14 cellular contexts compared by ENCODE assay signal in the genomic region with DNA sequence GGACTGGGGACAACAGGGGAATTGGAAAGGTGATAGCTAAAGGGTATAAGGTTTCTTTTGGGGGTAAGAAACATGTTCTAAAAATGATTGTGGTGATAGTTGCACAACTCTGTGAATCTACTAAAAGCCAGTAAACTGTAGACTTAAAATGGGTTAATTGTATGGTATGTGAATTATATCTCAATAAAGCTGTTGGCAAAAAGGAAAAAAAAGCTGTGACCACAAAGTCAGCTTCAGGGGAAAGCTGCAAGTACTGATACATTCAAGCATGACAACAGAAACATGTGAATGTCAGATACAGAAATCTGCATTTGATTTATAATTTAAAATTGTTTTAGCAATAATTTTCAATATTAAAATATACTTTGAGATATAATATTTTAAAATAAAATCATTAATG.
"Had no signal": no experiment of that assay in that cellular context is flagged by ENCODE, and none has a peak within 500 bp of the region (broad histone marks: within the 10 kb centered on the region; RNA-seq: fewer than 3 reads in every experiment).

No MANE protein-coding gene starts in this region.

- H3K4me3 ChIP-seq: thyroid gland had no signal

- H3K9me3 ChIP-seq: neutrophil, thyroid gland had no signal

- H3K27ac ChIP-seq: neutrophil, thyroid gland had no signal

- ATAC-seq: activated CD4-positive, alpha-beta T cell treated with anti-CD3 and anti-CD28 coated beads for 36 hours; activated CD8-positive, alpha-beta T cell treated with anti-CD3 and anti-CD28 coated beads for 36 hours; activated T-cell treated with anti-CD3 and anti-CD28 coated beads, Interleukin-2, amount 50 U/mL, for 4 hours; left ventricle myocardium superior; naive thymus-derived CD8-positive, alpha-beta T cell; stimulated activated memory B cell treated with anti-CD40 and anti-IgM and Interleukin-4, amounts not matched to agents 10 μg/mL and 1 μg/mL and 100 μg/mL, for 72 hours had no signal

- DNase-seq: activated CD4-positive, alpha-beta T cell treated with anti-CD3 and anti-CD28 coated beads for 36 hours; activated CD8-positive, alpha-beta T cell treated with anti-CD3 and anti-CD28 coated beads for 36 hours; activated effector memory CD4-positive, alpha-beta T cell treated with Interleukin-2 at 50 U/mL for 16 hours; activated naive CD4-positive, alpha-beta T cell treated with anti-CD3 and anti-CD28 coated beads, Interleukin-2, amount 50 U/mL, for 16 hours; activated T-cell treated with anti-CD3 and anti-CD28 coated beads, Interleukin-2, amount 50 U/mL, for 4 hours; hippocampal formation; kidney glomerular epithelial cell; left ventricle myocardium superior; mesenchymal stem cell; naive thymus-derived CD8-positive, alpha-beta T cell; stimulated activated CD4-positive, alpha-beta T cell treated with anti-CD3 and anti-CD28 coated beads, Interleukin-2, amount 100 ng/mL, for 48 hours; thyroid gland had no signal

- H3K4me1 ChIP-seq: thyroid gland had no signal

- H3K27me3 ChIP-seq: neutrophil, thyroid gland had no signal
